In the genomic region with DNA sequence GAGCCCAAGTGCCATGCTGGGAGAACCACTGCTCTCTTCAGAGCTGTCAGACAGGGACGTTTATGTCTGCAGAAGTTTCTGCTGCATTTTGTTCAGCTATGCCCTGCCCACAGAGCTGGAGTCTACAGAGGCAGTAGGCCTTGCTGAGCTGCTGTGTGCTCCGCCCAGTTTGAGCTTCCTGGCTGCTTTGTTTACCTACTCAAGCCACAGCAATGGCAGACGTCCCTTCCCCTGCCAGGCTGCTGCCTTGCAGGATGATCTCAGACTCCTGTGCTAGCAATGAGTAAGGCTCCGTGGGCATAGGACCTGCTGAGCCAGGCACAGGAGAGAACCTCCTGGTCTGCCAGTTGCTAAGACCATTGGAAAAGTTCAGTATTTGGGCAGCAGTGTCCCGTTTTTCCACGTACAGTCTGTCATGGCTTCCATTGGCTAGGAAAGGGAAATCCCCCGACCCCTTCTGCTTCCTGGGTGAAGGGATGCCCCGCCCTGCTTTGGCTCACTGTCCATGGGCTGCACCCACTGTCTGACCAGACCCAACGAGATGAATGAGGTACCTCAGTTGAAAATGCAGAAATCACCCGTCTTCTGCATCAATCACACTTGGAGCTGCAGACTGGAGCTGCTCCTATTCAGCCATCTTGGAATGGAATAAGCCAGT, we compare ENCODE assay signal across 16 cellular contexts. TPM values are rescaled to one million over a fixed set of nuclear protein-coding genes. Genes with fewer than 3 reads are reported as not detected.
"Had no signal": no experiment of that assay in that cellular context is flagged by ENCODE, and none has a peak within 500 bp of the region (broad histone marks: within the 10 kb centered on the region; RNA-seq: fewer than 3 reads in every experiment).

No MANE protein-coding gene starts in this region.

- H3K27ac ChIP-seq: foreskin keratinocyte, lower lobe of right lung, thoracic aorta had no signal

- H3K4me1 ChIP-seq: foreskin keratinocyte, lower lobe of right lung had no signal

- H3K36me3 ChIP-seq: lower lobe of right lung, thoracic aorta had no signal

- H3K9me3 ChIP-seq: lower lobe of right lung, thoracic aorta had no signal

- H3K27me3 ChIP-seq: foreskin keratinocyte had no signal

- DNase-seq: activated CD4-positive, alpha-beta memory T cell treated with anti-CD3 and anti-CD28 coated beads, Interleukin-2, amount 10 ng/mL, durations not matched to agents 7 days and 5 days; activated CD4-positive, alpha-beta T cell treated with anti-CD3 and anti-CD28 coated beads for 4 hours; activated effector memory CD4-positive, alpha-beta T cell treated with Interleukin-2 at 50 U/mL for 16 hours; activated naive CD4-positive, alpha-beta T cell treated with anti-CD3 and anti-CD28 coated beads, Interleukin-2, amount 50 U/mL, for 16 hours; activated T-cell treated with anti-CD3 and anti-CD28 coated beads, Interleukin-2, amount 50 U/mL, for 4 hours; foreskin keratinocyte; lower lobe of right lung; midbrain; stimulated activated CD4-positive, alpha-beta T cell treated with anti-CD3 and anti-CD28 coated beads, Interleukin-1b, Interleukin-23, amount 100 ng/mL, for 48 hours had no signal

- H3K4me3 ChIP-seq: lower lobe of right lung, thoracic aorta had no signal

- FAIRE-seq: TTC549 had no signal

RNA-seq across cellular contexts. Expression of gene CYP4B1, which starts 31.9 kb away (rescaled TPM):
- total RNA-seq: activated CD4-positive, alpha-beta memory T cell treated with anti-CD3 and anti-CD28 coated beads, Interleukin-2, amount 10 ng/mL, durations not matched to agents 7 days and 5 days; cardiac septum; foreskin keratinocyte; kidney epithelial cell; neural crest cell; osteocyte; T-helper 2 cell treated with Interferon-gamma antibody and Interleukin-4, amounts not matched to agents 100 ng/mL and 5 ng/mL, for 36 hours had no signal
- polyA plus RNA-seq: foreskin keratinocyte had no signal
